ENCODE assay signal across 22 cellular contexts in genomic region chr13:107838592-107839161, GRCh38.
DNase-seq lines count a peak whose midpoint lies in the region; ATAC-seq and TF ChIP-seq lines count a peak whose summit lies in the region.
"Had no signal": no experiment of that assay in that cellular context is flagged by ENCODE, and none has a peak within 500 bp of the region (broad histone marks: within the 10 kb centered on the region; RNA-seq: fewer than 3 reads in every experiment).

No MANE protein-coding gene starts in this region.

- TF ChIP-seq CTCF in GM23338 (conservative IDR thresholded peaks at IDR 0.05; ENCODE audit: low read depth in 2 of 2) (peak in 1 of 2 experiments; percentile 12; a peak in 1 of 4 replicates), stomach (IDR thresholded peaks at IDR 0.05) (no peak)

- no peak overlapping the region for H2AFZ ChIP-seq in GM23338

- no peaks in the 10 kb centered on the region for H3F3A ChIP-seq in GM23338 (replicated peaks; ENCODE audit: low read depth)

- ATAC-seq in GM23338, result peak; percentile 77
- ATAC-seq in GM19351 (IDR thresholded peaks at IDR 0.05; ENCODE audit: unreplicated experiment), result no peak
- ATAC-seq: heart right ventricle; stimulated activated naive CD8-positive, alpha-beta T cell treated with anti-CD3 and anti-CD28 coated beads, Interleukin-15, amount 100 ng/mL, for 72 hours had no signal

- intact Hi-C loops in stomach (cut with DNase I; ENCODE audit: low total_unique reads), result no loop called here

- H3K27ac Mint-ChIP-seq in GM23338, result peak overlapping the region; percentile 60
- H3K27ac Mint-ChIP-seq: activated naive CD4-positive, alpha-beta T cell treated with anti-CD3 and anti-CD28 coated beads, Interleukin-2, amount 50 U/mL, for 24 hours; IgD-negative memory B cell; stimulated activated naive CD8-positive, alpha-beta T cell treated with anti-CD3 and anti-CD28 coated beads, Interleukin-15, amount 100 ng/mL, for 72 hours had no signal

- peaks cover 66% of the 10 kb centered on the region for H3K4me1 Mint-ChIP-seq in GM23338
- H3K4me1 Mint-ChIP-seq: activated naive CD4-positive, alpha-beta T cell treated with anti-CD3 and anti-CD28 coated beads, Interleukin-2, amount 50 U/mL, for 24 hours; IgD-negative memory B cell; stimulated activated naive CD8-positive, alpha-beta T cell treated with anti-CD3 and anti-CD28 coated beads, Interleukin-15, amount 100 ng/mL, for 72 hours had no signal

- H3K27ac ChIP-seq in GM23338 (ENCODE audit: low read depth), result 0 out of 2 replicates have a peak overlapping the region, but pooled peaks have one; percentile 41
- peak overlapping the region; percentile 12 for H3K27ac ChIP-seq in iPS-20b (ENCODE audit: low read length)
- H3K27ac ChIP-seq in stomach, result no peak overlapping the region
- H3K27ac ChIP-seq: ascending aorta, dorsolateral prefrontal cortex, epithelial cell of prostate, heart right ventricle, right atrium auricular region, transverse colon had no signal

- peak overlapping the region; percentile 16; the same call in 1 of the 2 replicates for H3K9ac ChIP-seq in iPS-20b (ENCODE audit: low read depth, low read length)

- no peak for TF ChIP-seq POLR2A in stomach (IDR thresholded peaks at IDR 0.05)

- H3K4me1 ChIP-seq in GM23338 (ENCODE audit: insufficient read depth), result peaks cover 69% of the 10 kb centered on the region
- peaks cover 52% of the 10 kb centered on the region for H3K4me1 ChIP-seq in iPS-20b (ENCODE audit: insufficient read depth, low read length)
- H3K4me1 ChIP-seq in stomach, result no peaks in the 10 kb centered on the region
- H3K4me1 ChIP-seq: ascending aorta, heart right ventricle, right atrium auricular region, transverse colon had no signal

- TF ChIP-seq EP300 in stomach (IDR thresholded peaks at IDR 0.05), result no peak

- H3K4me3 ChIP-seq in GM23338 (peak overlapping the region; percentile 10; the same call in 1 of the 2 replicates), iPS-20b (ENCODE audit: low read length) (peak overlapping the region; percentile 37; the same call in 1 of the 2 replicates), stomach (no peak overlapping the region)
- H3K4me3 ChIP-seq: ascending aorta, heart right ventricle, lung, MG63, right atrium auricular region, transverse colon had no signal

- DNase-seq in GM23338 (ENCODE audit: low spot score) (peak; percentile 34), NCI-H187 (lab: John Stamatoyannopoulos, UW) (peak; percentile 88 to 92), NCI-H524 (lab: John Stamatoyannopoulos, UW) (peak; percentile 69 to 93), stomach (no peak)
- no peak for DNase-seq in activated T-cell treated with anti-CD3 and anti-CD28 coated beads, Interleukin-2, amount 50 U/mL, for 1 hour
- DNase-seq: activated CD4-positive, alpha-beta T cell treated with anti-CD3 and anti-CD28 coated beads for 4 hours; central memory CD4-positive, alpha-beta T cell; dorsolateral prefrontal cortex; EL; heart right ventricle; MG63; stimulated activated CD4-positive, alpha-beta T cell treated with anti-CD3 and anti-CD28 coated beads, Interleukin-4, amount 100 ng/mL, for 4 hours; stimulated activated naive CD8-positive, alpha-beta T cell treated with anti-CD3 and anti-CD28 coated beads, Interleukin-15, amount 100 ng/mL, for 72 hours; transverse colon had no signal

- no peaks in the 10 kb centered on the region for H3K27me3 Mint-ChIP-seq in GM23338 (ENCODE audit: insufficient read depth, low read depth, poor library complexity)
- H3K27me3 Mint-ChIP-seq: IgD-negative memory B cell; stimulated activated naive CD8-positive, alpha-beta T cell treated with anti-CD3 and anti-CD28 coated beads, Interleukin-15, amount 100 ng/mL, for 72 hours had no signal

- WGBS in stomach, 5 donors, result 60 to 68% (median 64%) methylated on average over 3 of the region's 3 CpGs

- H3K27me3 ChIP-seq in GM23338 (ENCODE audit: insufficient read depth), result no peaks in the 10 kb centered on the region
- no peaks in the 10 kb centered on the region for H3K27me3 ChIP-seq in iPS-20b (ENCODE audit: insufficient read depth, low read length)
- no peaks in the 10 kb centered on the region for H3K27me3 ChIP-seq in stomach
- H3K27me3 ChIP-seq: ascending aorta, dorsolateral prefrontal cortex, MG63, right atrium auricular region, transverse colon had no signal

- H3K9me3 ChIP-seq in iPS-20b (ENCODE audit: insufficient read depth, low read depth, low read length) (no peaks in the 10 kb centered on the region), stomach (no peaks in the 10 kb centered on the region)
- H3K9me3 ChIP-seq: ascending aorta, heart right ventricle, MG63, right atrium auricular region, transverse colon had no signal

- H3K36me3 Mint-ChIP-seq in GM23338 (ENCODE audit: low read depth), result no peaks in the 10 kb centered on the region
- H3K36me3 Mint-ChIP-seq: activated naive CD4-positive, alpha-beta T cell treated with anti-CD3 and anti-CD28 coated beads, Interleukin-2, amount 50 U/mL, for 24 hours; IgD-negative memory B cell had no signal

- no peaks in the 10 kb centered on the region for H4K20me1 ChIP-seq in GM23338 (replicated peaks; ENCODE audit: insufficient read depth)

- H3K36me3 ChIP-seq in GM23338 (ENCODE audit: insufficient read depth), result no peaks in the 10 kb centered on the region
- H3K36me3 ChIP-seq in iPS-20b (ENCODE audit: insufficient read depth, low read depth, low read length), result no peaks in the 10 kb centered on the region
- no peaks in the 10 kb centered on the region for H3K36me3 ChIP-seq in stomach
- H3K36me3 ChIP-seq: ascending aorta, heart right ventricle, MG63, right atrium auricular region, transverse colon had no signal

- peak overlapping the region; percentile 70 for H3K4me2 ChIP-seq in GM23338

- H3K4me3 Mint-ChIP-seq in GM23338, result peak overlapping the region; percentile 43
- H3K4me3 Mint-ChIP-seq: activated naive CD4-positive, alpha-beta T cell treated with anti-CD3 and anti-CD28 coated beads, Interleukin-2, amount 50 U/mL, for 24 hours; stimulated activated naive CD8-positive, alpha-beta T cell treated with anti-CD3 and anti-CD28 coated beads, Interleukin-15, amount 100 ng/mL, for 72 hours had no signal

- no peaks in the 10 kb centered on the region for H3K9me3 Mint-ChIP-seq in GM23338
- H3K9me3 Mint-ChIP-seq: activated naive CD4-positive, alpha-beta T cell treated with anti-CD3 and anti-CD28 coated beads, Interleukin-2, amount 50 U/mL, for 24 hours had no signal

- H3K9me2 ChIP-seq in GM23338 (ENCODE audit: insufficient read depth), result 0 out of 2 replicates have a peak, but pooled peaks cover 3% of the 10 kb centered on the region

- H3K79me2 ChIP-seq in GM23338 (replicated peaks; ENCODE audit: insufficient read depth), result peaks cover 13% of the 10 kb centered on the region

TF ChIP-seq in GM23338, 12 proteins besides CTCF, POLR2A, EP300 and RAD21 (continues in another document):
- peak; percentile 21; the same call in 1 of the 2 replicates for TF ChIP-seq ZNF462 (CRISPR knock-in tag; IDR thresholded peaks at IDR 0.05)

Comparison
In these comparisons a context has a peak if more than half of its experiments do, and no peak if none do; other contexts are left out.
1. DNase-seq: peak in GM23338 (single experiment), NCI-H187 (2 of 2) and NCI-H524 (2 of 2); none in stomach (single experiment) and activated T-cell treated with anti-CD3 and anti-CD28 coated beads, Interleukin-2, amount 50 U/mL, for 1 hour (single experiment).
2. H3K27ac ChIP-seq: peak in GM23338 (single experiment) and iPS-20b (single experiment); none in stomach (0 of 5).
3. H3K4me3 ChIP-seq: peak in GM23338 (single experiment) and iPS-20b (single experiment); none in stomach (0 of 4).